ENCODE assay signal across 1 cellular context in genomic region chr10:65482848-65483247, GRCh38.
TF ChIP-seq lines count a peak whose summit lies in the region.

No MANE protein-coding gene starts in this region.

TF ChIP-seq in K562, 482 proteins besides CTCF, POLR2A, EP300 and RAD21 (continued from another document):
- peak; percentile 69; the same call in 1 of the 2 replicates for TF ChIP-seq ZNF512 (tag; IDR thresholded peaks at IDR 0.05)
